In genomic region chr1:59819566-59820438, GRCh38 we compare ENCODE assay signal across 19 cellular contexts. TPM values are rescaled to one million over a fixed set of nuclear protein-coding genes. Genes with fewer than 3 reads are reported as not detected.
DNase-seq lines count a peak whose midpoint lies in the region; ATAC-seq and TF ChIP-seq lines count a peak whose summit lies in the region.
"Had no signal": no experiment of that assay in that cellular context is flagged by ENCODE, and none has a peak within 500 bp of the region (broad histone marks: within the 10 kb centered on the region; RNA-seq: fewer than 3 reads in every experiment).

No MANE protein-coding gene starts in this region.

- no peaks in the 10 kb centered on the region for H3K36me3 ChIP-seq in BE2C
- H3K36me3 ChIP-seq: brain microvascular endothelial cell, HAP-1, neutrophil had no signal

- H3K27me3 ChIP-seq in BE2C: no peaks in the 10 kb centered on the region
- H3K27me3 ChIP-seq: testis had no signal

- no peaks in the 10 kb centered on the region for H3K4me1 ChIP-seq in BE2C
- H3K4me1 ChIP-seq: testis had no signal

- H3K4me3 ChIP-seq in BE2C (ENCODE audit: low read depth, low read length): no peak overlapping the region
- H3K4me3 ChIP-seq: esophagus squamous epithelium, HAP-1, testis had no signal

- TF ChIP-seq CTCF in BE2C (IDR thresholded peaks at IDR 0.05; ENCODE audit: low read depth, low read length): no peak

- no peaks in the 10 kb centered on the region for H3K9me3 ChIP-seq in BE2C
- H3K9me3 ChIP-seq: esophagus squamous epithelium, HAP-1, neutrophil, testis had no signal

- DNase-seq in LHCN-M2 (ENCODE audit: low read depth) (peak; percentile 21), myocyte (ENCODE audit: low read depth) (peak; percentile 35), BE2C (no peak), occipital lobe (lab: John Stamatoyannopoulos, UW) (no peak), NCI-H748 treated with DMSO at 0.1 percent for 48 hours (lab: John Stamatoyannopoulos, UW) (no peak)
- DNase-seq: activated CD4-positive, alpha-beta T cell treated with anti-CD3 and anti-CD28 coated beads, Interleukin-2, amount 50 U/mL, for 4 hours; brain microvascular endothelial cell; DMS153; esophagus squamous epithelium; KG1; NCI-H1105 treated with DMSO at 0.1 percent for 48 hours; stimulated activated CD4-positive, alpha-beta T cell treated with anti-CD3 and anti-CD28 coated beads, Interleukin-4, amount 100 ng/mL, for 24 hours; SW 1271; testis had no signal

- ATAC-seq in GM18907 (IDR thresholded peaks at IDR 0.05; ENCODE audit: unreplicated experiment) (peak; percentile 65), GM21786 (IDR thresholded peaks at IDR 0.05; ENCODE audit: unreplicated experiment) (peak; percentile 56)

RNA-seq across cellular contexts. Expression of gene HOOK1, which starts 5.1 kb away (rescaled TPM):
- total RNA-seq in LHCN-M2 (2014; rRNA removed): 0.11 and 0.19 TPM in 2 replicates
- not detected for polyA plus RNA-seq in LHCN-M2 (2012)
- 0.36 TPM in 1 of 2 replicates, not detected in the other for total RNA-seq in myocyte
- not detected for polyA plus RNA-seq in myocyte (2012)
- polyA plus RNA-seq in BE2C (2012; ENCODE audit: insufficient read depth, insufficient read length, low read depth): 1.1 TPM
- total RNA-seq in occipital lobe: 16.8 TPM
- polyA plus RNA-seq: BJ had no signal

Comparison
In these comparisons a context has a peak if more than half of its experiments do, and no peak if none do; other contexts are left out.
1. DNase-seq: peak in LHCN-M2 (single experiment) and myocyte (single experiment); none in BE2C (single experiment), occipital lobe (single experiment) and NCI-H748 treated with DMSO at 0.1 percent for 48 hours (single experiment).
2. RNA of gene HOOK1, which starts 5.1 kb away (total RNA-seq): 16.8 TPM in occipital lobe (single experiment); 0.11 to 0.19 TPM in LHCN-M2 and 0.36 TPM in myocyte; every median in the first group is over 10 times any median in the second.